1 cellular context compared by ENCODE assay signal in the genomic region with DNA sequence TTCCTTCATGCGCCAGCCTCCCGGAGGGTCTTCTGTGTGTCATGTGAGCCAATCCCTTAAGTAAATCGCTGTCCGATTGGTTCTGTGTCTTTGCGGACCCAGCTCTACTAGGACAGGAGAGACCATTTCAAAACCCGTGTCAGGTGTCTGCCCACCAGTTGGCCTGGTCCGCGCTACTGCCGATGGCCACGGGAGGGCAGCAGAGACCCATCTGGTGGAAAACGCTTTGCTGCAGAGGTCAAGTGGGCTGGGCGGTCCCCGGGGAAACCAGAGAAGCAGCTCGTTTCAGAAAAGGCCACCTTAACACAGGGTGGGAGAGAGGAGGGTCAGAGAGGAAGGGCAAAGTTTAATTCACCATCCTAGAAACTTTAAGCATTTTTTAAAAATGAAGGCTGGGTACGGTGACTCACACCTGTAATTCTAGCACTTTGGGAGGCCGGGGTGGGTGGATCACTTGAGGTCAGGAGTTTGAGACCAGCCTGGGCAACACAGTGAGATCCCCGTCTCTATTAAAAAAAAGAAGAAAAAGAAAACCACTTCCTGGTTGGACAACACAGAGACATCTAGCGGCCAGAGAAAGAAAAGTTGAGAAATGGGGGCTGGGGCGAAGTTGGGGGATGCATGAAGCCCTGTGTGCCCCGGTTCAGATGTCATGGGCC.
TF ChIP-seq lines count a peak whose summit lies in the region.

No MANE protein-coding gene starts in this region.

TF ChIP-seq in HepG2, 621 proteins besides CTCF, POLR2A, EP300 and RAD21 (continued from another document and continues in another):
- TF ChIP-seq, protein P1, sequence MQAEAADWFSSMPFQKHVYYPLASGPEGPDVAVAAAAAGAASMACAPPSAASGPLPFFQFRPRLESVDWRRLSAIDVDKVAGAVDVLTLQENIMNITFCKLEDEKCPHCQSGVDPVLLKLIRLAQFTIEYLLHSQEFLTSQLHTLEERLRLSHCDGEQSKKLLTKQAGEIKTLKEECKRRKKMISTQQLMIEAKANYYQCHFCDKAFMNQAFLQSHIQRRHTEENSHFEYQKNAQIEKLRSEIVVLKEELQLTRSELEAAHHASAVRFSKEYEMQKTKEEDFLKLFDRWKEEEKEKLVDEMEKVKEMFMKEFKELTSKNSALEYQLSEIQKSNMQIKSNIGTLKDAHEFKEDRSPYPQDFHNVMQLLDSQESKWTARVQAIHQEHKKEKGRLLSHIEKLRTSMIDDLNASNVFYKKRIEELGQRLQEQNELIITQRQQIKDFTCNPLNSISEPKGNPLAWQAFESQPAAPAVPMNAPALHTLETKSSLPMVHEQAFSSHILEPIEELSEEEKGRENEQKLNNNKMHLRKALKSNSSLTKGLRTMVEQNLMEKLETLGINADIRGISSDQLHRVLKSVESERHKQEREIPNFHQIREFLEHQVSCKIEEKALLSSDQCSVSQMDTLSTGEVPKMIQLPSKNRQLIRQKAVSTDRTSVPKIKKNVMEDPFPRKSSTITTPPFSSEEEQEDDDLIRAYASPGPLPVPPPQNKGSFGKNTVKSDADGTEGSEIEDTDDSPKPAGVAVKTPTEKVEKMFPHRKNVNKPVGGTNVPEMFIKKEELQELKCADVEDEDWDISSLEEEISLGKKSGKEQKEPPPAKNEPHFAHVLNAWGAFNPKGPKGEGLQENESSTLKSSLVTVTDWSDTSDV (CRISPR knock-in tag; IDR thresholded peaks at IDR 0.05): no peak
- TF ChIP-seq JDP2 (CRISPR knock-in tag; IDR thresholded peaks at IDR 0.05; ENCODE audit: borderline replicate concordance): no peak
- TF ChIP-seq, protein P2, sequence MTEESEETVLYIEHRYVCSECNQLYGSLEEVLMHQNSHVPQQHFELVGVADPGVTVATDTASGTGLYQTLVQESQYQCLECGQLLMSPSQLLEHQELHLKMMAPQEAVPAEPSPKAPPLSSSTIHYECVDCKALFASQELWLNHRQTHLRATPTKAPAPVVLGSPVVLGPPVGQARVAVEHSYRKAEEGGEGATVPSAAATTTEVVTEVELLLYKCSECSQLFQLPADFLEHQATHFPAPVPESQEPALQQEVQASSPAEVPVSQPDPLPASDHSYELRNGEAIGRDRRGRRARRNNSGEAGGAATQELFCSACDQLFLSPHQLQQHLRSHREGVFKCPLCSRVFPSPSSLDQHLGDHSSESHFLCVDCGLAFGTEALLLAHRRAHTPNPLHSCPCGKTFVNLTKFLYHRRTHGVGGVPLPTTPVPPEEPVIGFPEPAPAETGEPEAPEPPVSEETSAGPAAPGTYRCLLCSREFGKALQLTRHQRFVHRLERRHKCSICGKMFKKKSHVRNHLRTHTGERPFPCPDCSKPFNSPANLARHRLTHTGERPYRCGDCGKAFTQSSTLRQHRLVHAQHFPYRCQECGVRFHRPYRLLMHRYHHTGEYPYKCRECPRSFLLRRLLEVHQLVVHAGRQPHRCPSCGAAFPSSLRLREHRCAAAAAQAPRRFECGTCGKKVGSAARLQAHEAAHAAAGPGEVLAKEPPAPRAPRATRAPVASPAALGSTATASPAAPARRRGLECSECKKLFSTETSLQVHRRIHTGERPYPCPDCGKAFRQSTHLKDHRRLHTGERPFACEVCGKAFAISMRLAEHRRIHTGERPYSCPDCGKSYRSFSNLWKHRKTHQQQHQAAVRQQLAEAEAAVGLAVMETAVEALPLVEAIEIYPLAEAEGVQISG (CRISPR knock-in tag; IDR thresholded peaks at IDR 0.05): peak; percentile 67; the same call in 1 of the 2 replicates
- TF ChIP-seq PAX8 (CRISPR knock-in tag; IDR thresholded peaks at IDR 0.05; ENCODE audit: borderline replicate concordance): no peak
- TF ChIP-seq PPARG (CRISPR knock-in tag; conservative IDR thresholded peaks at IDR 0.05): peak; percentile 56; the same call in 1 of the 2 replicates
- 0 out of 2 replicates have a peak, but pooled peaks have one; percentile 45 for TF ChIP-seq ZNF567 (CRISPR knock-in tag; IDR thresholded peaks at IDR 0.05; ENCODE audit: borderline replicate concordance)
- TF ChIP-seq FOXP1 (IDR thresholded peaks at IDR 0.05): no peak
- TF ChIP-seq FOXP1 (CRISPR knock-in tag; IDR thresholded peaks at IDR 0.05): no peak
- TF ChIP-seq KLF13 (CRISPR knock-in tag; IDR thresholded peaks at IDR 0.05): no peak
- TF ChIP-seq SMC3 (IDR thresholded peaks at IDR 0.05; ENCODE audit: low read length): peak; percentile 80
- no peak for TF ChIP-seq GABPA (IDR thresholded peaks at IDR 0.05; ENCODE audit: low read depth, low read length)
- no peak for TF ChIP-seq GABPA (CRISPR knock-in tag; IDR thresholded peaks at IDR 0.05; ENCODE audit: low read depth)
- TF ChIP-seq ZNF3 (CRISPR knock-in tag; IDR thresholded peaks at IDR 0.05): peak; percentile 54; the same call in 1 of the 2 replicates
- TF ChIP-seq, protein P3, sequence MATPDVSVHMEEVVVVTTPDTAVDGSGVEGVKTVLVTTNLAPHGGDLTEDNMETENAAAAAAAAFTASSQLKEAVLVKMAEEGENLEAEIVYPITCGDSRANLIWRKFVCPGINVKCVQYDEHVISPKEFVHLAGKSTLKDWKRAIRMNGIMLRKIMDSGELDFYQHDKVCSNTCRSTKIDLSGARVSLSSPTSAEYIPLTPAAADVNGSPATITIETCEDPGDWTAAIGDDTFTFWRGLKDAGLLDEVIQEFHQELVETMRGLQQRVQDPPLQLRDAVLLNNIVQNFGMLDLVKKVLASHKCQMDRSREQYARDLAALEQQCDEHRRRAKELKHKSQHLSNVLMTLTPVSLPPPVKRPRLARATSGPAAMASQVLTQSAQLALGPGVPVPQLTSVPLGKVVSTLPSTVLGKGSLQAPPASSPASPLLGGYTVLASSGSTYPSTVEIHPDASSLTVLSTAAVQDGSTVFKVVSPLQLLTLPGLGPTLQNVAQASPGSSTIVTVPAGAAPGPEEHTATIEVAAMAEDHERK (CRISPR knock-in tag; IDR thresholded peaks at IDR 0.05; ENCODE audit: low read depth): no peak
- 0 out of 2 replicates have a peak, but pooled peaks have one; percentile 79 for TF ChIP-seq TSC22D2 (CRISPR knock-in tag; IDR thresholded peaks at IDR 0.05; ENCODE audit: borderline replicate concordance)
- TF ChIP-seq ZFX (CRISPR knock-in tag; IDR thresholded peaks at IDR 0.05; ENCODE audit: low read depth): peak; percentile 64
- peak; percentile 85 for TF ChIP-seq ZNF598 (CRISPR knock-in tag; IDR thresholded peaks at IDR 0.05; ENCODE audit: borderline replicate concordance)
- TF ChIP-seq HDAC2 (CRISPR knock-in tag; IDR thresholded peaks at IDR 0.05): peak; percentile 60; the same call in 1 of the 2 replicates
- TF ChIP-seq ZNF34 (CRISPR knock-in tag; IDR thresholded peaks at IDR 0.05; ENCODE audit: borderline replicate concordance): peak; percentile 90; the same call in 1 of the 2 replicates
- TF ChIP-seq ZNF33B (CRISPR knock-in tag; IDR thresholded peaks at IDR 0.05): 0 out of 2 replicates have a peak, but pooled peaks have one; percentile 59
- TF ChIP-seq, protein P4, sequence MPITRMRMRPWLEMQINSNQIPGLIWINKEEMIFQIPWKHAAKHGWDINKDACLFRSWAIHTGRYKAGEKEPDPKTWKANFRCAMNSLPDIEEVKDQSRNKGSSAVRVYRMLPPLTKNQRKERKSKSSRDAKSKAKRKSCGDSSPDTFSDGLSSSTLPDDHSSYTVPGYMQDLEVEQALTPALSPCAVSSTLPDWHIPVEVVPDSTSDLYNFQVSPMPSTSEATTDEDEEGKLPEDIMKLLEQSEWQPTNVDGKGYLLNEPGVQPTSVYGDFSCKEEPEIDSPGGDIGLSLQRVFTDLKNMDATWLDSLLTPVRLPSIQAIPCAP (CRISPR knock-in tag; IDR thresholded peaks at IDR 0.05; ENCODE audit: low read depth): peak; percentile 61; the same call in 1 of the 2 replicates
- no peak for TF ChIP-seq RBM39 (IDR thresholded peaks at IDR 0.05; ENCODE audit: low read depth, low read length, poor library complexity, severe bottlenecking)
- no peak for TF ChIP-seq HHEX (CRISPR knock-in tag; IDR thresholded peaks at IDR 0.05)
- TF ChIP-seq KAT2B (IDR thresholded peaks at IDR 0.05; ENCODE audit: borderline replicate concordance, low read depth, low read length): no peak
- 0 out of 2 replicates have a peak, but pooled peaks have one; percentile 45 for TF ChIP-seq NFKBIZ (CRISPR knock-in tag; IDR thresholded peaks at IDR 0.05)
- TF ChIP-seq, protein P5, sequence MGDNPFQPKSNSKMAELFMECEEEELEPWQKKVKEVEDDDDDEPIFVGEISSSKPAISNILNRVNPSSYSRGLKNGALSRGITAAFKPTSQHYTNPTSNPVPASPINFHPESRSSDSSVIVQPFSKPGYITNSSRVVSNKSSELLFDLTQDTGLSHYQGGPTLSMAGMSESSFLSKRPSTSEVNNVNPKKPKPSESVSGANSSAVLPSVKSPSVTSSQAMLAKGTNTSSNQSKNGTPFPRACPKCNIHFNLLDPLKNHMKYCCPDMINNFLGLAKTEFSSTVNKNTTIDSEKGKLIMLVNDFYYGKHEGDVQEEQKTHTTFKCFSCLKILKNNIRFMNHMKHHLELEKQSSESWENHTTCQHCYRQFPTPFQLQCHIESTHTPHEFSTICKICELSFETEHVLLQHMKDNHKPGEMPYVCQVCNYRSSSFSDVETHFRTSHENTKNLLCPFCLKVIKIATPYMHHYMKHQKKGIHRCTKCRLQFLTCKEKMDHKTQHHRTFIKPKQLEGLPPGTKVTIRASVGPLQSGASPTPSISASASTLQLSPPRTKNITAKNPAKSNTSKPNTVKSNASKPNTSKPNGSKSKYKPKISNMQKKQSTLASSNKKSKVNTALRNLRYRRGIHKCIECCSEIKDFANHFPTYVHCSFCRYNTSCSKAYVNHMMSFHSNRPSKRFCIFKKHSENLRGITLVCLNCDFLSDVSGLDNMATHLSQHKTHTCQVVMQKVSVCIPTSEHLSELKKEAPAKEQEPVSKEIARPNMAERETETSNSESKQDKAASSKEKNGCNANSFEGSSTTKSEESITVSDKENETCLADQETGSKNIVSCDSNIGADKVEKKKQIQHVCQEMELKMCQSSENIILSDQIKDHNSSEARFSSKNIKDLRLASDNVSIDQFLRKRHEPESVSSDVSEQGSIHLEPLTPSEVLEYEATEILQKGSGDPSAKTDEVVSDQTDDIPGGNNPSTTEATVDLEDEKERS (CRISPR knock-in tag; IDR thresholded peaks at IDR 0.05): peak; percentile 60; the same call in 1 of the 2 replicates
- TF ChIP-seq ZNF253 (CRISPR knock-in tag; IDR thresholded peaks at IDR 0.05; ENCODE audit: borderline replicate concordance): no peak
- TF ChIP-seq ZNF317 (CRISPR knock-in tag; IDR thresholded peaks at IDR 0.05): peak; percentile 73; the same call in 1 of the 2 replicates
- peak; percentile 46; the same call in 1 of the 2 replicates for TF ChIP-seq ZSCAN22 (CRISPR knock-in tag; IDR thresholded peaks at IDR 0.05)
- peak; percentile 67; the same call in 1 of the 2 replicates for TF ChIP-seq SIX4 (CRISPR knock-in tag; IDR thresholded peaks at IDR 0.05)
- peak; percentile 80 for TF ChIP-seq NR2C2 (CRISPR knock-in tag; IDR thresholded peaks at IDR 0.05; ENCODE audit: borderline replicate concordance)
- TF ChIP-seq ZNF282 (IDR thresholded peaks at IDR 0.05; ENCODE audit: partially characterized antibody): no peak
- no peak for TF ChIP-seq ZSCAN12 (CRISPR knock-in tag; IDR thresholded peaks at IDR 0.05)
- TF ChIP-seq ZNF501 (CRISPR knock-in tag; IDR thresholded peaks at IDR 0.05): peak; percentile 94
- peak; percentile 90; the same call in 1 of the 2 replicates for TF ChIP-seq BORCS8-MEF2B (CRISPR knock-in tag; IDR thresholded peaks at IDR 0.05)
- peak; percentile 62; the same call in 1 of the 2 replicates for TF ChIP-seq ZNF224 (CRISPR knock-in tag; IDR thresholded peaks at IDR 0.05)
- TF ChIP-seq ZNF678 (CRISPR knock-in tag; IDR thresholded peaks at IDR 0.05): no peak
- TF ChIP-seq, protein P6, sequence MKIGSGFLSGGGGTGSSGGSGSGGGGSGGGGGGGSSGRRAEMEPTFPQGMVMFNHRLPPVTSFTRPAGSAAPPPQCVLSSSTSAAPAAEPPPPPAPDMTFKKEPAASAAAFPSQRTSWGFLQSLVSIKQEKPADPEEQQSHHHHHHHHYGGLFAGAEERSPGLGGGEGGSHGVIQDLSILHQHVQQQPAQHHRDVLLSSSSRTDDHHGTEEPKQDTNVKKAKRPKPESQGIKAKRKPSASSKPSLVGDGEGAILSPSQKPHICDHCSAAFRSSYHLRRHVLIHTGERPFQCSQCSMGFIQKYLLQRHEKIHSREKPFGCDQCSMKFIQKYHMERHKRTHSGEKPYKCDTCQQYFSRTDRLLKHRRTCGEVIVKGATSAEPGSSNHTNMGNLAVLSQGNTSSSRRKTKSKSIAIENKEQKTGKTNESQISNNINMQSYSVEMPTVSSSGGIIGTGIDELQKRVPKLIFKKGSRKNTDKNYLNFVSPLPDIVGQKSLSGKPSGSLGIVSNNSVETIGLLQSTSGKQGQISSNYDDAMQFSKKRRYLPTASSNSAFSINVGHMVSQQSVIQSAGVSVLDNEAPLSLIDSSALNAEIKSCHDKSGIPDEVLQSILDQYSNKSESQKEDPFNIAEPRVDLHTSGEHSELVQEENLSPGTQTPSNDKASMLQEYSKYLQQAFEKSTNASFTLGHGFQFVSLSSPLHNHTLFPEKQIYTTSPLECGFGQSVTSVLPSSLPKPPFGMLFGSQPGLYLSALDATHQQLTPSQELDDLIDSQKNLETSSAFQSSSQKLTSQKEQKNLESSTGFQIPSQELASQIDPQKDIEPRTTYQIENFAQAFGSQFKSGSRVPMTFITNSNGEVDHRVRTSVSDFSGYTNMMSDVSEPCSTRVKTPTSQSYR (CRISPR knock-in tag; IDR thresholded peaks at IDR 0.05; ENCODE audit: borderline replicate concordance): no peak
- no peak for TF ChIP-seq TCF12 (IDR thresholded peaks at IDR 0.05)
- TF ChIP-seq TCF12 (CRISPR knock-in tag; IDR thresholded peaks at IDR 0.05): no peak
- peak; percentile 73; the same call in 1 of the 2 replicates for TF ChIP-seq SMAD3 (CRISPR knock-in tag; IDR thresholded peaks at IDR 0.05)
- TF ChIP-seq, protein P7, sequence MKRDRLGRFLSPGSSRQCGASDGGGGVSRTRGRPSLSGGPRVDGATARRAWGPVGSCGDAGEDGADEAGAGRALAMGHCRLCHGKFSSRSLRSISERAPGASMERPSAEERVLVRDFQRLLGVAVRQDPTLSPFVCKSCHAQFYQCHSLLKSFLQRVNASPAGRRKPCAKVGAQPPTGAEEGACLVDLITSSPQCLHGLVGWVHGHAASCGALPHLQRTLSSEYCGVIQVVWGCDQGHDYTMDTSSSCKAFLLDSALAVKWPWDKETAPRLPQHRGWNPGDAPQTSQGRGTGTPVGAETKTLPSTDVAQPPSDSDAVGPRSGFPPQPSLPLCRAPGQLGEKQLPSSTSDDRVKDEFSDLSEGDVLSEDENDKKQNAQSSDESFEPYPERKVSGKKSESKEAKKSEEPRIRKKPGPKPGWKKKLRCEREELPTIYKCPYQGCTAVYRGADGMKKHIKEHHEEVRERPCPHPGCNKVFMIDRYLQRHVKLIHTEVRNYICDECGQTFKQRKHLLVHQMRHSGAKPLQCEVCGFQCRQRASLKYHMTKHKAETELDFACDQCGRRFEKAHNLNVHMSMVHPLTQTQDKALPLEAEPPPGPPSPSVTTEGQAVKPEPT (CRISPR knock-in tag; IDR thresholded peaks at IDR 0.05; ENCODE audit: low read depth): peak; percentile 97
- 0 out of 2 replicates have a peak, but pooled peaks have one; percentile 68 for TF ChIP-seq ZNF747 (CRISPR knock-in tag; IDR thresholded peaks at IDR 0.05; ENCODE audit: borderline replicate concordance)
- TF ChIP-seq, protein P8, sequence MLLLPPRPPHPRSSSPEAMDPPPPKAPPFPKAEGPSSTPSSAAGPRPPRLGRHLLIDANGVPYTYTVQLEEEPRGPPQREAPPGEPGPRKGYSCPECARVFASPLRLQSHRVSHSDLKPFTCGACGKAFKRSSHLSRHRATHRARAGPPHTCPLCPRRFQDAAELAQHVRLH (CRISPR knock-in tag; IDR thresholded peaks at IDR 0.05; ENCODE audit: borderline replicate concordance, low read depth): peak; percentile 89
- TF ChIP-seq PITX1 (CRISPR knock-in tag; IDR thresholded peaks at IDR 0.05): peak; percentile 66; the same call in 1 of the 2 replicates
